14 cellular contexts compared by ENCODE assay signal in the genomic region with DNA sequence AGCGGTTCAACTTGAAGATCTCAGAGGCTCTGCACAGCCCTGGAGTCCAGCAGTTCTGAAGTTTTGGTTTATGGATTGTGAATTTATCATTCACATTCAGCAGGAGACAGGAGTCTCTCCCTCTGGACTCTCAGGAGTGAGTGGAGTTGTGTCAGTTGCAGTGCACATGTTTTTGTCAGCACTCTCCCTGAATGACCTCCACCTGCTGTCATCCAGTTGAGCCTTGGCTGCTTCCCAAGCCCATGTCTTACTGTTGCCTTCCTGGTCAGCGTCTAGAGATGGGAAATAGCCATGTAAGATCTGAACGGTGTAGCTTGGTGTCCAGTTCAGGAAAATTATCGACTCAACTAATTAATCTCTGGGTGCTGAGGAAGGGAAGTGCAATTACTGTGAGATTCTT.
A peak's percentile ranks its signal among the peaks of the same experiment; 100 is the strongest.
DNase-seq lines count a peak whose midpoint lies in the region; ATAC-seq and TF ChIP-seq lines count a peak whose summit lies in the region.
"Had no signal": no experiment of that assay in that cellular context is flagged by ENCODE, and none has a peak within 500 bp of the region (broad histone marks: within the 10 kb centered on the region; RNA-seq: fewer than 3 reads in every experiment).

No MANE protein-coding gene starts in this region.

- peaks cover 0 to 7% of the 10 kb centered on the region in 2 donors for H3K36me3 ChIP-seq in gastrocnemius medialis
- peaks cover 0 to 2% of the 10 kb centered on the region in 2 donors for H3K36me3 ChIP-seq in ascending aorta
- H3K36me3 ChIP-seq in breast epithelium = no peaks in the 10 kb centered on the region
- H3K36me3 ChIP-seq: colonic mucosa, uterus had no signal

- intact Hi-C loops in activated CD4-positive, alpha-beta T cell treated with anti-CD3 and anti-CD28 coated beads for 36 hours (cut with DNase I, micrococcal nuclease) = loop anchor here (5.0 kb wide), 2 partner anchors 67 to 112 kb away; no protein-coding TSS in a partner anchor
- intact Hi-C loops in gastrocnemius medialis (cut with DNase I; ENCODE audit: low total_unique reads) = loop anchor here (5.0 kb wide), 1 partner anchor 132 kb away; the partner anchor contains the start of gene PRKCH
- intact Hi-C loops in ascending aorta (cut with DNase I) = loop anchor here (10.0 kb wide), 1 partner anchor 670 kb away; no protein-coding TSS in a partner anchor
- intact Hi-C loops in breast epithelium (cut with DNase I; ENCODE audit: low total_unique reads) = no loop called here

- peaks cover 79% of the 10 kb centered on the region for H3K36me3 Mint-ChIP-seq in activated CD4-positive, alpha-beta T cell treated with anti-CD3 and anti-CD28 coated beads for 36 hours (ENCODE audit: low read depth)

- peak overlapping the region in 3 of 4 donors; percentile 16 to 34 (median 18) for H3K27ac ChIP-seq in gastrocnemius medialis
- no peak overlapping the region for H3K27ac ChIP-seq in ascending aorta
- no peak overlapping the region for H3K27ac ChIP-seq in breast epithelium
- H3K27ac ChIP-seq: colonic mucosa, KMS-11, uterus had no signal

- in situ Hi-C loops in gastrocnemius medialis (cut with MboI; ENCODE audit: low sequenced_read_pairs in 4 of 4) = loop anchor here (10.0 to 25.0 kb wide), 5 partner anchors 150 to 683 kb away; no protein-coding TSS in a partner anchor

- no peaks in the 10 kb centered on the region for H3K27me3 Mint-ChIP-seq in activated CD4-positive, alpha-beta T cell treated with anti-CD3 and anti-CD28 coated beads for 36 hours

- H3K4me3 Mint-ChIP-seq in activated CD4-positive, alpha-beta T cell treated with anti-CD3 and anti-CD28 coated beads for 36 hours = no peak overlapping the region

- H3K27me3 ChIP-seq in gastrocnemius medialis = no peaks in the 10 kb centered on the region
- H3K27me3 ChIP-seq in ascending aorta = no peaks in the 10 kb centered on the region
- H3K27me3 ChIP-seq in breast epithelium = no peaks in the 10 kb centered on the region
- H3K27me3 ChIP-seq: colonic mucosa, uterus had no signal

- TF ChIP-seq CTCF in gastrocnemius medialis (IDR thresholded peaks at IDR 0.05 in 4 of 5, conservative IDR thresholded peaks at IDR 0.05 in 1 of 5) = no peak
- no peak for TF ChIP-seq CTCF in ascending aorta (IDR thresholded peaks at IDR 0.05)
- TF ChIP-seq CTCF in breast epithelium (IDR thresholded peaks at IDR 0.05) = no peak

- H3K27ac Mint-ChIP-seq in activated CD4-positive, alpha-beta T cell treated with anti-CD3 and anti-CD28 coated beads for 36 hours = peak overlapping the region; percentile 82

- no peak for ATAC-seq in activated CD4-positive, alpha-beta T cell treated with anti-CD3 and anti-CD28 coated beads for 36 hours
- peak; percentile 75 to 81 for ATAC-seq in gastrocnemius medialis

- TF ChIP-seq POLR2A in gastrocnemius medialis (IDR thresholded peaks at IDR 0.05) = no peak
- TF ChIP-seq POLR2A in breast epithelium (IDR thresholded peaks at IDR 0.05) = no peak

- no peaks in the 10 kb centered on the region for H3K9me3 Mint-ChIP-seq in activated CD4-positive, alpha-beta T cell treated with anti-CD3 and anti-CD28 coated beads for 36 hours (ENCODE audit: low read depth)

- peaks cover 92% of the 10 kb centered on the region for H3K4me1 Mint-ChIP-seq in activated CD4-positive, alpha-beta T cell treated with anti-CD3 and anti-CD28 coated beads for 36 hours

- CTCF ChIA-PET in activated CD4-positive, alpha-beta T cell treated with anti-CD3 and anti-CD28 coated beads for 36 hours (lab: Charles Lee) = interaction anchor here (0.7 to 1.3 kb wide), 7 partner anchors 11 to 132 kb away, joined by 3 to 4 read pairs (median 3); no protein-coding TSS in a partner anchor

- POLR2A ChIA-PET in activated CD4-positive, alpha-beta T cell treated with anti-CD3 and anti-CD28 coated beads for 36 hours (lab: Charles Lee) = interaction anchor here (0.6 kb wide), 1 partner anchor 67 kb away, joined by 3 read pairs; no protein-coding TSS in a partner anchor

- no peak overlapping the region for H3K4me3 ChIP-seq in gastrocnemius medialis
- no peak overlapping the region for H3K4me3 ChIP-seq in ascending aorta
- H3K4me3 ChIP-seq in breast epithelium = no peak overlapping the region
- H3K4me3 ChIP-seq: colonic mucosa, skin epidermis, uterus had no signal

- H3K4me1 ChIP-seq in gastrocnemius medialis = peaks cover 0 to 9% of the 10 kb centered on the region in 2 donors
- no peaks in the 10 kb centered on the region for H3K4me1 ChIP-seq in ascending aorta
- H3K4me1 ChIP-seq in breast epithelium = no peaks in the 10 kb centered on the region
- H3K4me1 ChIP-seq: colonic mucosa, uterus had no signal

- no peaks in the 10 kb centered on the region for H3K9me3 ChIP-seq in gastrocnemius medialis
- no peaks in the 10 kb centered on the region for H3K9me3 ChIP-seq in ascending aorta
- H3K9me3 ChIP-seq in breast epithelium = no peaks in the 10 kb centered on the region
- H3K9me3 ChIP-seq: colonic mucosa, uterus had no signal

- no peak for DNase-seq in activated CD4-positive, alpha-beta T cell treated with anti-CD3 and anti-CD28 coated beads for 36 hours
- no peak for DNase-seq in activated CD4-positive, alpha-beta T cell treated with anti-CD3 and anti-CD28 coated beads for 1 hour
- DNase-seq in NCI-H1694 (lab: John Stamatoyannopoulos, UW) = peak; percentile 23
- DNase-seq in dermis blood vessel endothelial cell = peak; percentile 66
- DNase-seq in gastrocnemius medialis = peak in 1 of 2 donors; percentile 42
- DNase-seq in ascending aorta (ENCODE audit: low spot score in 2 of 2) = no peak
- DNase-seq in breast epithelium (ENCODE audit: low spot score in 2 of 2) = no peak
- no peak for DNase-seq in GM19238 (ENCODE audit: insufficient read length, low spot score)
- DNase-seq: activated gamma-delta T cell treated with Interleukin-2 at 50 U/mL for 16 hours, colonic mucosa, islet precursor cell, uterus had no signal

Comparison
In these comparisons a context has a peak if more than half of its experiments do, and no peak if none do; other contexts are left out.
1. DNase-seq: peak in NCI-H1694 (single experiment) and dermis blood vessel endothelial cell (single experiment); none in activated CD4-positive, alpha-beta T cell treated with anti-CD3 and anti-CD28 coated beads for 36 hours (single experiment), activated CD4-positive, alpha-beta T cell treated with anti-CD3 and anti-CD28 coated beads for 1 hour (single experiment), ascending aorta (0 of 2), breast epithelium (0 of 2) and GM19238 (single experiment).
2. H3K27ac ChIP-seq: peak in gastrocnemius medialis (3 of 4); none in ascending aorta (0 of 2) and breast epithelium (0 of 2).